Comparison of ENCODE assay signal across 9 cellular contexts in genomic region chr10:70998086-70998485, GRCh38.
"Had no signal": no experiment of that assay in that cellular context is flagged by ENCODE, and none has a peak within 500 bp of the region (broad histone marks: within the 10 kb centered on the region; RNA-seq: fewer than 3 reads in every experiment).

No MANE protein-coding gene starts in this region.

- H2AFZ ChIP-seq: GM23248 had no signal

- H3K36me3 Mint-ChIP-seq: IgD-negative memory B cell had no signal

- H3K27ac ChIP-seq: GM23248, HL-60 had no signal

- H3K9me3 ChIP-seq: HAP-1 had no signal

- H3K36me3 ChIP-seq: HAP-1 had no signal

- H3K9ac ChIP-seq: GM23248 had no signal

- FAIRE-seq: HepG2 had no signal

- H3K27ac Mint-ChIP-seq: HFFc6, IgD-negative memory B cell had no signal

- H3K4me3 Mint-ChIP-seq: HFFc6, IgD-negative memory B cell had no signal

- DNase-seq: GM23248, GOT3, H7, HFFc6 had no signal

- H3K9me3 Mint-ChIP-seq: HFFc6 had no signal

- H3K4me3 ChIP-seq: GM23248, HAP-1 had no signal

- ATAC-seq: HCT116, HepG2 had no signal

- H3K4me1 ChIP-seq: HAP-1 had no signal
